Comparison of ENCODE assay signal across 24 cellular contexts in genomic region chr5:178462846-178463245, GRCh38.
A peak's percentile ranks its signal among the peaks of the same experiment; 100 is the strongest.
DNase-seq lines count a peak whose midpoint lies in the region; ATAC-seq, FAIRE-seq and TF ChIP-seq lines count a peak whose summit lies in the region.
"Had no signal": no experiment of that assay in that cellular context is flagged by ENCODE, and none has a peak within 500 bp of the region (broad histone marks: within the 10 kb centered on the region; RNA-seq: fewer than 3 reads in every experiment).

No MANE protein-coding gene starts in this region.

- no peak overlapping the region for H3K9ac ChIP-seq in neuronal stem cell (ENCODE audit: low read depth, low read length, poor library complexity)

- no peak overlapping the region for H3K27ac Mint-ChIP-seq in activated CD8-positive, alpha-beta memory T cell treated with anti-CD3 and anti-CD28 coated beads, Interleukin-2, amount 10 ng/mL, durations not matched to agents 7 days and 5 days
- no peak overlapping the region for H3K27ac Mint-ChIP-seq in CD4-positive, alpha-beta T cell
- H3K27ac Mint-ChIP-seq: activated naive CD8-positive, alpha-beta T cell treated with anti-CD3 and anti-CD28 coated beads for 36 hours; activated T-helper 17 cell treated with anti-CD3 and anti-CD28 coated beads, Interleukin-2, amount 50 U/mL, for 72 hours; stimulated activated naive CD8-positive, alpha-beta T cell treated with anti-CD3 and anti-CD28 coated beads, Interleukin-15, Interleukin-2, amounts not matched to agents 100 ng/mL and 50 ng/mL, for 24 hours; T-cell had no signal

- no peak overlapping the region for H2BK15ac ChIP-seq in neuronal stem cell (ENCODE audit: low read length)

- H3K23ac ChIP-seq in neuronal stem cell (ENCODE audit: low read depth, low read length, poor library complexity): no peak overlapping the region

- H3K14ac ChIP-seq in neuronal stem cell (ENCODE audit: low read length): no peak overlapping the region

- H4K91ac ChIP-seq in neuronal stem cell (ENCODE audit: low read depth, low read length, poor library complexity): no peak overlapping the region

- no peak overlapping the region for H2BK120ac ChIP-seq in neuronal stem cell (ENCODE audit: low read depth, low read length)

- H3K4me3 ChIP-seq in neuronal stem cell (ENCODE audit: low read length in 2 of 2): no peak overlapping the region
- H3K4me3 ChIP-seq: lower lobe of right lung, tibial artery had no signal

- peaks cover 6 to 14% of the 10 kb centered on the region in 2 donors for H3K4me1 ChIP-seq in neuronal stem cell (ENCODE audit: control insufficient read depth in 2 of 2, insufficient read depth in 1 of 2, low read depth in 1 of 2, low read length in 2 of 2)
- H3K4me1 ChIP-seq: BE2C had no signal

- POLR2A ChIA-PET in CD4-positive, alpha-beta T cell (lab: Charles Lee): no interaction called here

- no peak overlapping the region for H4K8ac ChIP-seq in neuronal stem cell (ENCODE audit: low read depth, low read length)

- no peak overlapping the region for H2AFZ ChIP-seq in neuronal stem cell (ENCODE audit: low read length)

- H3K36me3 Mint-ChIP-seq in activated CD8-positive, alpha-beta memory T cell treated with anti-CD3 and anti-CD28 coated beads, Interleukin-2, amount 10 ng/mL, durations not matched to agents 7 days and 5 days: no peaks in the 10 kb centered on the region
- no peaks in the 10 kb centered on the region for H3K36me3 Mint-ChIP-seq in CD4-positive, alpha-beta T cell (ENCODE audit: low read depth)
- H3K36me3 Mint-ChIP-seq: activated naive CD8-positive, alpha-beta T cell treated with anti-CD3 and anti-CD28 coated beads for 36 hours; T-cell had no signal

- no peak for FAIRE-seq in RCC 7860 (lab: Jason Lieb, UNC)

- H2BK5ac ChIP-seq in neuronal stem cell (ENCODE audit: low read length): no peak overlapping the region

- H2BK12ac ChIP-seq in neuronal stem cell (ENCODE audit: low read length): no peak overlapping the region

- H2AK5ac ChIP-seq in neuronal stem cell (ENCODE audit: low read depth, low read length): no peak overlapping the region

- H3K4me3 Mint-ChIP-seq in activated CD8-positive, alpha-beta memory T cell treated with anti-CD3 and anti-CD28 coated beads, Interleukin-2, amount 10 ng/mL, durations not matched to agents 7 days and 5 days: no peak overlapping the region
- H3K4me3 Mint-ChIP-seq in CD4-positive, alpha-beta T cell: no peak overlapping the region
- H3K4me3 Mint-ChIP-seq: activated naive CD8-positive, alpha-beta T cell treated with anti-CD3 and anti-CD28 coated beads for 36 hours; activated T-helper 17 cell treated with anti-CD3 and anti-CD28 coated beads, Interleukin-2, amount 50 U/mL, for 72 hours; stimulated activated naive CD8-positive, alpha-beta T cell treated with anti-CD3 and anti-CD28 coated beads, Interleukin-15, Interleukin-2, amounts not matched to agents 100 ng/mL and 50 ng/mL, for 24 hours; T-cell had no signal

- no peaks in the 10 kb centered on the region for H3K4me1 Mint-ChIP-seq in activated CD8-positive, alpha-beta memory T cell treated with anti-CD3 and anti-CD28 coated beads, Interleukin-2, amount 10 ng/mL, durations not matched to agents 7 days and 5 days
- no peaks in the 10 kb centered on the region for H3K4me1 Mint-ChIP-seq in CD4-positive, alpha-beta T cell (ENCODE audit: low read depth)
- H3K4me1 Mint-ChIP-seq: activated naive CD8-positive, alpha-beta T cell treated with anti-CD3 and anti-CD28 coated beads for 36 hours; activated T-helper 17 cell treated with anti-CD3 and anti-CD28 coated beads, Interleukin-2, amount 50 U/mL, for 72 hours; T-cell had no signal

- no peak for TF ChIP-seq CTCF in CD4-positive, alpha-beta T cell (IDR thresholded peaks at IDR 0.05)

- no CpG with 5 or more reads among the region's 12 CpGs for WGBS in neuronal stem cell (ENCODE audit: extremely low coverage in 2 of 2, insufficient read length in 2 of 2, insufficient replicate concordance in 1 of 2), 2 donors

- CTCF ChIA-PET in activated CD8-positive, alpha-beta memory T cell treated with anti-CD3 and anti-CD28 coated beads, Interleukin-2, amount 10 ng/mL, durations not matched to agents 7 days and 5 days (lab: Charles Lee): no interaction called here
- CTCF ChIA-PET in CD4-positive, alpha-beta T cell (lab: Charles Lee): no interaction called here

- no peak overlapping the region for H3K4me2 ChIP-seq in neuronal stem cell (ENCODE audit: insufficient read depth, low read length, poor library complexity, severe bottlenecking)

- H3K36me3 ChIP-seq in neuronal stem cell (replicated peaks in 1 of 2; ENCODE audit: control insufficient read depth in 2 of 2, insufficient read depth in 2 of 2, low read length in 2 of 2): no peaks in the 10 kb centered on the region
- H3K36me3 ChIP-seq: BE2C, lower lobe of right lung, tibial artery had no signal

- no peaks in the 10 kb centered on the region for H3K27me3 ChIP-seq in CD4-positive, alpha-beta T cell (ENCODE audit: control insufficient read depth, insufficient read depth, low read length)
- H3K27me3 ChIP-seq in neuronal stem cell (ENCODE audit: control insufficient read depth in 3 of 3, insufficient read depth in 3 of 3, low read depth in 1 of 3, low read length in 3 of 3): no peaks in the 10 kb centered on the region
- H3K27me3 ChIP-seq: BE2C, tibial artery had no signal

- H3K27ac ChIP-seq in CD4-positive, alpha-beta T cell (ENCODE audit: low read depth, low read length): no peak overlapping the region
- no peak overlapping the region for H3K27ac ChIP-seq in neuronal stem cell (replicated peaks; ENCODE audit: low read length)
- H3K27ac ChIP-seq: lower lobe of right lung, tibial artery had no signal

- H3K18ac ChIP-seq in neuronal stem cell (ENCODE audit: low read length): no peak overlapping the region

- ATAC-seq in activated CD8-positive, alpha-beta memory T cell treated with anti-CD3 and anti-CD28 coated beads, Interleukin-2, amount 10 ng/mL, durations not matched to agents 7 days and 5 days: no peak
- no peak for ATAC-seq in CD4-positive, alpha-beta T cell (ENCODE audit: poor library complexity)
- ATAC-seq in HG03135 (IDR thresholded peaks at IDR 0.05; ENCODE audit: unreplicated experiment): no peak
- ATAC-seq: activated T-helper 17 cell treated with anti-CD3 and anti-CD28 coated beads, Interleukin-2, amount 50 U/mL, for 72 hours; lower lobe of right lung; PC-3; T-cell had no signal

- intact Hi-C loops in CD4-positive, alpha-beta T cell (cut with DNase I, micrococcal nuclease): loop anchor here in 1 of 2 experiments (5.0 kb wide), 1 partner anchor 89 kb away; no protein-coding TSS in a partner anchor

- peak; percentile 16 for DNase-seq in activated CD8-positive, alpha-beta memory T cell treated with anti-CD3 and anti-CD28 coated beads, Interleukin-2, amount 10 ng/mL, durations not matched to agents 7 days and 5 days
- DNase-seq in activated CD8-positive, alpha-beta memory T cell treated with anti-CD3 and anti-CD28 coated beads for 24 hours: no peak
- DNase-seq in RCC 7860 (ENCODE audit: low spot score) (peak; percentile 36), left kidney (ENCODE audit: low read depth, low spot score) (peak; percentile 91), Ammon's horn (ENCODE audit: low spot score) (no peak), neuronal stem cell (ENCODE audit: low spot score) (no peak)
- DNase-seq in CD4-positive, alpha-beta T cell: no peak
- DNase-seq: activated CD4-positive, alpha-beta T cell treated with anti-CD3 and anti-CD28 coated beads for 4 hours; activated naive CD8-positive, alpha-beta T cell treated with anti-CD3 and anti-CD28 coated beads for 36 hours; BE2C; Caco-2; foreskin melanocyte; GOT3; lower lobe of right lung; MM.1S; NCI-H69; PC-3; SIG-M5; stimulated activated CD4-positive, alpha-beta T cell treated with anti-CD3 and anti-CD28 coated beads, Interleukin-4, amount 100 ng/mL, for 1 hour; T-cell had no signal

- no peaks in the 10 kb centered on the region for H3K9me3 ChIP-seq in CD4-positive, alpha-beta T cell (ENCODE audit: control insufficient read depth, low read length)
- peaks cover 0 to 3% of the 10 kb centered on the region in 2 donors for H3K9me3 ChIP-seq in neuronal stem cell (replicated peaks in 1 of 2; ENCODE audit: control insufficient read depth in 2 of 2, insufficient read depth in 1 of 2, low read depth in 1 of 2, low read length in 2 of 2)
- H3K9me3 ChIP-seq: BE2C, Caco-2, lower lobe of right lung, tibial artery had no signal

- H3K9me3 Mint-ChIP-seq in activated CD8-positive, alpha-beta memory T cell treated with anti-CD3 and anti-CD28 coated beads, Interleukin-2, amount 10 ng/mL, durations not matched to agents 7 days and 5 days (ENCODE audit: low read depth): no peaks in the 10 kb centered on the region
- H3K9me3 Mint-ChIP-seq in CD4-positive, alpha-beta T cell: no peaks in the 10 kb centered on the region
- H3K9me3 Mint-ChIP-seq: activated naive CD8-positive, alpha-beta T cell treated with anti-CD3 and anti-CD28 coated beads for 36 hours; activated T-helper 17 cell treated with anti-CD3 and anti-CD28 coated beads, Interleukin-2, amount 50 U/mL, for 72 hours; stimulated activated naive CD8-positive, alpha-beta T cell treated with anti-CD3 and anti-CD28 coated beads, Interleukin-15, Interleukin-2, amounts not matched to agents 100 ng/mL and 50 ng/mL, for 24 hours; T-cell had no signal

- H3K4ac ChIP-seq in neuronal stem cell (ENCODE audit: low read length): no peak overlapping the region

- H3K27me3 Mint-ChIP-seq in activated CD8-positive, alpha-beta memory T cell treated with anti-CD3 and anti-CD28 coated beads, Interleukin-2, amount 10 ng/mL, durations not matched to agents 7 days and 5 days: no peaks in the 10 kb centered on the region
- H3K27me3 Mint-ChIP-seq in CD4-positive, alpha-beta T cell: no peaks in the 10 kb centered on the region
- H3K27me3 Mint-ChIP-seq: activated naive CD8-positive, alpha-beta T cell treated with anti-CD3 and anti-CD28 coated beads for 36 hours; stimulated activated naive CD8-positive, alpha-beta T cell treated with anti-CD3 and anti-CD28 coated beads, Interleukin-15, Interleukin-2, amounts not matched to agents 100 ng/mL and 50 ng/mL, for 24 hours had no signal

- no peaks in the 10 kb centered on the region for H3K79me1 ChIP-seq in neuronal stem cell (ENCODE audit: low read depth, low read length)

Comparison
In these comparisons a context has a peak if more than half of its experiments do, and no peak if none do; other contexts are left out.
1. DNase-seq: peak in activated CD8-positive, alpha-beta memory T cell treated with anti-CD3 and anti-CD28 coated beads, Interleukin-2, amount 10 ng/mL, durations not matched to agents 7 days and 5 days (single experiment), RCC 7860 (single experiment) and left kidney (single experiment); none in activated CD8-positive, alpha-beta memory T cell treated with anti-CD3 and anti-CD28 coated beads for 24 hours (single experiment), Ammon's horn (single experiment), CD4-positive, alpha-beta T cell (0 of 10) and neuronal stem cell (single experiment).